2 cellular contexts compared by ENCODE assay signal in genomic region chr12:19203539-19204506, GRCh38.
TF ChIP-seq lines count a peak whose summit lies in the region.

No MANE protein-coding gene starts in this region.

TF ChIP-seq in IMR-90, 13 proteins besides CTCF, POLR2A, EP300 and RAD21:
- TF ChIP-seq FOS (IDR thresholded peaks at IDR 0.05; ENCODE audit: low read depth, low read length) (no peak), MAFK (IDR thresholded peaks at IDR 0.05; ENCODE audit: low read depth, low read length) (no peak), RCOR1 (IDR thresholded peaks at IDR 0.05; ENCODE audit: insufficient replicate concordance, low read length) (no peak), RFX5 (IDR thresholded peaks at IDR 0.05; ENCODE audit: low read depth, low read length) (no peak), CEBPB (IDR thresholded peaks at IDR 0.05; ENCODE audit: low read depth, low read length) (no peak), MAZ (IDR thresholded peaks at IDR 0.05; ENCODE audit: borderline replicate concordance, low read depth, low read length) (no peak), NFE2L2 (IDR thresholded peaks at IDR 0.05; ENCODE audit: low read depth, low read length) (no peak), MXI1 (IDR thresholded peaks at IDR 0.05; ENCODE audit: borderline replicate concordance, low read depth, low read length) (no peak), USF2 (IDR thresholded peaks at IDR 0.05; ENCODE audit: low read depth, low read length) (no peak)
TF ChIP-seq in IMR-90: peak in this region for 0.

TF ChIP-seq in WTC11, 78 proteins besides CTCF, POLR2A, EP300 and RAD21:
- no peak for TF ChIP-seq ZNF232 (CRISPR knock-in tag; IDR thresholded peaks at IDR 0.05)
- TF ChIP-seq USF1 (CRISPR knock-in tag; IDR thresholded peaks at IDR 0.05) = no peak
- no peak for TF ChIP-seq STAT6 (CRISPR knock-in tag; conservative IDR thresholded peaks at IDR 0.05; ENCODE audit: low read depth)
- no peak for TF ChIP-seq GABPB1 (CRISPR knock-in tag; IDR thresholded peaks at IDR 0.05)
- TF ChIP-seq ZSCAN18 (CRISPR knock-in tag; IDR thresholded peaks at IDR 0.05) = no peak
TF ChIP-seq in WTC11: peak in this region for 0.
